ENCODE assay signal across 20 cellular contexts in genomic region chr1:172814428-172814827, GRCh38.
DNase-seq lines count a peak whose midpoint lies in the region; ATAC-seq, FAIRE-seq and TF ChIP-seq lines count a peak whose summit lies in the region.
"Had no signal": no experiment of that assay in that cellular context is flagged by ENCODE, and none has a peak within 500 bp of the region (broad histone marks: within the 10 kb centered on the region; RNA-seq: fewer than 3 reads in every experiment).

No MANE protein-coding gene starts in this region.

- POLR2A ChIA-PET in A549 (lab: Yijun Ruan, JAX) (no interaction called here), HEK293 (lab: Yijun Ruan, JAX) (no interaction called here), K562 (lab: Yijun Ruan, JAX) (no interaction called here)

- no peak overlapping the region for H2AFZ ChIP-seq in K562 (ENCODE audit: low read depth, low read length)

- H3K36me3 ChIP-seq in HEK293 (ENCODE audit: control insufficient read depth in 2 of 2, insufficient read depth in 1 of 2, low read length in 2 of 2): no peaks in the 10 kb centered on the region
- H3K36me3 ChIP-seq in K562 (ENCODE audit: control insufficient read depth, insufficient read depth, low read length): no peaks in the 10 kb centered on the region

- no peak for TF ChIP-seq EP300 in A549 (IDR thresholded peaks at IDR 0.05)
- no peak for TF ChIP-seq EP300 in K562 (IDR thresholded peaks at IDR 0.05; ENCODE audit: low read length)

- H3K27me3 ChIP-seq in K562 (ENCODE audit: control insufficient read depth in 2 of 2, insufficient read depth in 2 of 2, low read length in 2 of 2): no peaks in the 10 kb centered on the region
- H3K27me3 ChIP-seq: BLaER1 treated with 17β-estradiol and CSF1 and Interleukin-3, amounts not matched to agents 10 nM and 100 nM had no signal

- no peak overlapping the region for H3K9ac ChIP-seq in K562 (ENCODE audit: insufficient read depth in 1 of 2, low read depth in 2 of 2, low read length in 2 of 2)
- H3K9ac ChIP-seq: BLaER1 treated with 17β-estradiol and CSF1 and Interleukin-3, amounts not matched to agents 10 nM and 100 nM had no signal

- in situ Hi-C loops in K562 (cut with MboI): no loop called here

- H3K27ac ChIP-seq in A549: no peak overlapping the region
- H3K27ac ChIP-seq in HEK293 (ENCODE audit: extremely low read depth, low read depth, low read length): no peak overlapping the region
- no peak overlapping the region for H3K27ac ChIP-seq in K562 (ENCODE audit: extremely low read depth, low read depth, low read length)
- H3K27ac ChIP-seq: BLaER1 treated with 17β-estradiol and CSF1 and Interleukin-3, amounts not matched to agents 10 nM and 100 nM; C4-2B had no signal

- TF ChIP-seq POLR2A in A549 (IDR thresholded peaks at IDR 0.05; ENCODE audit: low read length): no peak
- TF ChIP-seq POLR2A in K562 (conservative IDR thresholded peaks at IDR 0.05): no peak

- WGBS in A549 (ENCODE audit: missing lambda C conversion rate): 10% methylated on average over 2 of the region's 2 CpGs
- 0% methylated on average over 2 of the region's 2 CpGs for WGBS in K562 (ENCODE audit: insufficient coverage, low coverage, missing lambda C conversion rate)

- TF ChIP-seq RAD21 in A549 (conservative IDR thresholded peaks at IDR 0.05 in 1 of 2, IDR thresholded peaks at IDR 0.05 in 1 of 2) (no peak), K562 (CRISPR knock-in tag; conservative IDR thresholded peaks at IDR 0.05 in 1 of 2, IDR thresholded peaks at IDR 0.05 in 1 of 2) (no peak)

- H3K4me1 ChIP-seq in A549: no peaks in the 10 kb centered on the region
- H3K4me1 ChIP-seq in HEK293 (ENCODE audit: control insufficient read depth, insufficient read depth, low read length): no peaks in the 10 kb centered on the region
- peaks cover 0 to 7% of the 10 kb centered on the region in 2 experiments; a peak in 1 of 5 replicates for H3K4me1 ChIP-seq in K562 (replicated peaks in 1 of 2; ENCODE audit: control insufficient read depth in 2 of 2, insufficient read depth in 2 of 2, low read length in 2 of 2)
- H3K4me1 ChIP-seq: Caco-2 had no signal

- no peak for ATAC-seq in A549
- ATAC-seq in K562: no peak
- ATAC-seq: CD8-positive, alpha-beta T cell had no signal

- intact Hi-C loops in K562 (cut with micrococcal nuclease): no loop called here

- TF ChIP-seq CTCF in A549 (IDR thresholded peaks at IDR 0.05): no peak
- no peak for TF ChIP-seq CTCF in HEK293 (tag by site-specific recombination; IDR thresholded peaks at IDR 0.05)
- no peak for TF ChIP-seq CTCF in K562 (IDR thresholded peaks at IDR 0.05 in 2 of 3, conservative IDR thresholded peaks at IDR 0.05 in 1 of 3; ENCODE audit: insufficient read depth in 2 of 3, low read depth in 1 of 3, low read length in 3 of 3)

- H3K9me3 ChIP-seq in A549: peaks cover 15% of the 10 kb centered on the region
- H3K9me3 ChIP-seq in HEK293 (ENCODE audit: control insufficient read depth, insufficient read depth, low read depth, low read length): no peaks in the 10 kb centered on the region
- H3K9me3 ChIP-seq in K562 (replicated peaks; ENCODE audit: control insufficient read depth, insufficient read depth, low read depth, low read length): no peaks in the 10 kb centered on the region

- H3K79me2 ChIP-seq in K562 (ENCODE audit: control insufficient read depth, insufficient read depth, low read length): no peaks in the 10 kb centered on the region

- no peaks in the 10 kb centered on the region for H3K9me1 ChIP-seq in K562 (ENCODE audit: control insufficient read depth, insufficient read depth, low read length)

- H3K4me3 ChIP-seq in A549 (no peak overlapping the region), HEK293 (ENCODE audit: low read depth, low read length) (no peak overlapping the region), K562 (no peak overlapping the region)
- H3K4me3 ChIP-seq: BLaER1 treated with 17β-estradiol and CSF1 and Interleukin-3, amounts not matched to agents 10 nM and 100 nM had no signal

- H3K4me2 ChIP-seq in A549 (no peak overlapping the region), K562 (ENCODE audit: insufficient read depth, low read length) (no peak overlapping the region)
- H3K4me2 ChIP-seq: BLaER1 treated with 17β-estradiol and CSF1 and Interleukin-3, amounts not matched to agents 10 nM and 100 nM had no signal

- FAIRE-seq in A549 (lab: Jason Lieb, UNC) (no peak), K562 (lab: Jason Lieb, UNC) (no peak)
- FAIRE-seq: A204.1, D721Med, G401.6, GM12891, GM19239 had no signal

- no peaks in the 10 kb centered on the region for H4K20me1 ChIP-seq in K562 (replicated peaks; ENCODE audit: control insufficient read depth, insufficient read depth, low read length)
- H4K20me1 ChIP-seq: BLaER1 treated with 17β-estradiol and CSF1 and Interleukin-3, amounts not matched to agents 10 nM and 100 nM had no signal

- DNase-seq in A549 (ENCODE audit: low read depth in 1 of 2, low spot score in 1 of 2) (no peak), K562 (ENCODE audit: extremely low read depth in 1 of 4, low spot score in 3 of 4) (no peak), glomerular visceral epithelial cell (ENCODE audit: extremely low spot score) (no peak)
- no peak for DNase-seq in stimulated activated CD4-positive, alpha-beta T cell treated with anti-CD3 and anti-CD28 coated beads, Interleukin-4, amount 100 ng/mL, for 24 hours
- DNase-seq: 8988T; AML-193; Caco-2; Calu3; CD4-positive, alpha-beta T cell; CD8-positive, alpha-beta T cell; DMS79 treated with DMSO at 0.1 percent for 48 hours; GF-D8 had no signal

- no TSS peak for BruUV-seq in K562 (replicated peaks; lab: Mats Ljungman, UMichigan)

- CTCF ChIA-PET in A549 (lab: Yijun Ruan, JAX) (interaction anchor here (1.5 kb wide), 1 partner anchor 69 kb away, joined by 3 read pairs; no protein-coding TSS in a partner anchor), HEK293 (lab: Yijun Ruan, JAX) (no interaction called here), K562 (lab: Yijun Ruan, JAX; ENCODE audit: low intra/inter-chr PET ratio) (no interaction called here)

TF ChIP-seq in A549, 52 proteins besides CTCF, POLR2A, EP300 and RAD21:
- TF ChIP-seq KDM1A (IDR thresholded peaks at IDR 0.05; ENCODE audit: low read depth) (no peak), ZFP36 (IDR thresholded peaks at IDR 0.05; ENCODE audit: borderline replicate concordance, partially characterized antibody) (peak; percentile 86)

TF ChIP-seq in HEK293, 187 proteins besides CTCF, POLR2A, EP300 and RAD21 (continues in another document):
- peak; percentile 61 for TF ChIP-seq SETDB1 (IDR thresholded peaks at IDR 0.05; ENCODE audit: insufficient read length, low read length)
- TF ChIP-seq ZFHX2 (tag by site-specific recombination; conservative IDR thresholded peaks at IDR 0.05): no peak
- no peak for TF ChIP-seq KLF1 (tag by site-specific recombination; IDR thresholded peaks at IDR 0.05)
- no peak for TF ChIP-seq ZNF501 (tag by site-specific recombination; IDR thresholded peaks at IDR 0.05)
- TF ChIP-seq INSM2 (tag by site-specific recombination; IDR thresholded peaks at IDR 0.05): no peak
- no peak for TF ChIP-seq ZFP3 (tag by site-specific recombination; IDR thresholded peaks at IDR 0.05; ENCODE audit: low read depth)
- no peak for TF ChIP-seq REPIN1 (tag by site-specific recombination; IDR thresholded peaks at IDR 0.05; ENCODE audit: low read depth)
- TF ChIP-seq ZNF302 (tag by site-specific recombination; IDR thresholded peaks at IDR 0.05; ENCODE audit: low read depth): no peak

TF ChIP-seq in K562, 482 proteins besides CTCF, POLR2A, EP300 and RAD21:
- TF ChIP-seq ZFP36 (IDR thresholded peaks at IDR 0.05; ENCODE audit: low read depth, low read length, partially characterized antibody) (peak; percentile 86), ZNF134 (CRISPR knock-in tag; conservative IDR thresholded peaks at IDR 0.05) (no peak), TRIM28 (IDR thresholded peaks at IDR 0.05) (peak; percentile 63; the same call in 1 of the 2 replicates), HEY1 (CRISPR knock-in tag; IDR thresholded peaks at IDR 0.05; ENCODE audit: borderline replicate concordance) (no peak), CSDE1 (IDR thresholded peaks at IDR 0.05) (no peak), CBX3 (IDR thresholded peaks at IDR 0.05; ENCODE audit: borderline replicate concordance in 1 of 2, low read length in 2 of 2) (0 out of 3 replicates have a peak, but pooled peaks of 1 of the 2 experiments have one; percentile 32), NFIX (CRISPR knock-in tag; IDR thresholded peaks at IDR 0.05; ENCODE audit: low read depth) (no peak)
